Comparison of ENCODE assay signal across 19 cellular contexts in the genomic region with DNA sequence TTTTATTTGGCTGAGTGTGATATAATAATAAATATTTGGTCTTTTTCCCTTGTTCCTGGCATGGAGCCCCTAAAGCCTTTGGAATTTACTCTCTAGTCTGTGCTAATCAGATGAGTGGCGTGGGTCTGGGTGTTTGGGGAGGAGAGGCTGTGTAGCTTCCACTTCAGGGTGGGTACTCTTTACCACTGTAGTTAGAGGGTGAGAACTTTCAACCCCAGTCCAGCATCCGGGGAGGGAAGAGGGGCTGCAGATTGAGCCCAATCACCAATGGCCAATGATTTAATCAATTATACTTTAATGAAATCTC. TPM values are rescaled to one million over a fixed set of nuclear protein-coding genes. Genes with fewer than 3 reads are reported as not detected.
DNase-seq lines count a peak whose midpoint lies in the region; ATAC-seq and TF ChIP-seq lines count a peak whose summit lies in the region.
"Had no signal": no experiment of that assay in that cellular context is flagged by ENCODE, and none has a peak within 500 bp of the region (broad histone marks: within the 10 kb centered on the region; RNA-seq: fewer than 3 reads in every experiment).

No MANE protein-coding gene starts in this region.

- ATAC-seq in GM23338 (no peak), T-helper 17 cell (no peak)

- H3K27me3 Mint-ChIP-seq in GM23338 (ENCODE audit: insufficient read depth, low read depth, poor library complexity) (peaks cover 2% of the 10 kb centered on the region), T-helper 17 cell (no peaks in the 10 kb centered on the region)

- no peaks in the 10 kb centered on the region for H3F3A ChIP-seq in GM23338 (replicated peaks; ENCODE audit: low read depth)

- peaks cover 19% of the 10 kb centered on the region for H3K4me1 ChIP-seq in GM23338 (ENCODE audit: insufficient read depth)
- H3K4me1 ChIP-seq in hepatocyte (ENCODE audit: insufficient read depth) = peaks cover 17% of the 10 kb centered on the region
- H3K4me1 ChIP-seq in trophoblast cell (ENCODE audit: control insufficient read depth in 1 of 2, insufficient read depth in 2 of 2, low read length in 2 of 2) = peaks cover 3 to 5% of the 10 kb centered on the region in 2 experiments

- TF ChIP-seq CTCF in GM23338 (conservative IDR thresholded peaks at IDR 0.05; ENCODE audit: low read depth in 2 of 2) (no peak), hepatocyte (IDR thresholded peaks at IDR 0.05; ENCODE audit: poor library complexity) (no peak)

- H2AK5ac ChIP-seq in trophoblast cell (ENCODE audit: low read length) = no peak overlapping the region

- no peak overlapping the region for H3K14ac ChIP-seq in trophoblast cell (ENCODE audit: low read length)

- DNase-seq in GM23338 (ENCODE audit: low spot score) (no peak), T-helper 17 cell (no peak), hepatocyte (ENCODE audit: low spot score) (peak; percentile 5), trophoblast cell (no peak), NOMO-1 treated with DMSO at 0.1 percent for 48 hours (lab: John Stamatoyannopoulos, UW; ENCODE audit: unreplicated experiment) (no peak), cerebellar cortex (ENCODE audit: low spot score) (no peak), SHP77 treated with DMSO at 0.1 percent for 48 hours (lab: John Stamatoyannopoulos, UW) (no peak)
- DNase-seq: activated CD4-positive, alpha-beta T cell treated with anti-CD3 and anti-CD28 coated beads, Interleukin-2, amount 50 U/mL, for 48 hours; activated T-cell treated with anti-CD3 and anti-CD28 coated beads, Interleukin-2, amount 50 U/mL, for 1 hour; central memory CD4-positive, alpha-beta T cell; KBM-7; NCI-H1048; NCI-H2081 treated with DMSO at 0.1 percent for 48 hours; NCI-H526; stimulated activated CD4-positive, alpha-beta T cell treated with anti-CD3 and anti-CD28 coated beads, Interleukin-4, amount 100 ng/mL, for 24 hours; stimulated activated CD8-positive, alpha-beta memory T cell treated with anti-CD3 and anti-CD28 coated beads, Interleukin-4, amount 100 ng/mL, for 48 hours; thyroid gland had no signal

- H2AFZ ChIP-seq in GM23338 (no peak overlapping the region), hepatocyte (no peak overlapping the region), trophoblast cell (ENCODE audit: insufficient read depth, low read length, poor library complexity) (no peak overlapping the region)

- no peaks in the 10 kb centered on the region for H3K9me3 Mint-ChIP-seq in GM23338

- no peaks in the 10 kb centered on the region for H3K79me1 ChIP-seq in trophoblast cell (ENCODE audit: low read length)

- no peaks in the 10 kb centered on the region for H3K27me3 ChIP-seq in GM23338 (ENCODE audit: insufficient read depth)
- no peaks in the 10 kb centered on the region for H3K27me3 ChIP-seq in hepatocyte
- no peaks in the 10 kb centered on the region for H3K27me3 ChIP-seq in trophoblast cell (ENCODE audit: insufficient read depth, low read length)
- H3K27me3 ChIP-seq: BLaER1, thyroid gland had no signal

- H3K18ac ChIP-seq in trophoblast cell (ENCODE audit: low read length) = no peak overlapping the region

- H3K4me1 Mint-ChIP-seq in GM23338 = peaks cover 55% of the 10 kb centered on the region
- peaks cover 50% of the 10 kb centered on the region for H3K4me1 Mint-ChIP-seq in T-helper 17 cell

- no peak overlapping the region for H3K23ac ChIP-seq in trophoblast cell (ENCODE audit: low read length)

- no peaks in the 10 kb centered on the region; the same call in 1 of the 3 replicates for H3K36me3 Mint-ChIP-seq in GM23338 (ENCODE audit: low read depth)
- no peaks in the 10 kb centered on the region for H3K36me3 Mint-ChIP-seq in T-helper 17 cell (ENCODE audit: low read depth)

- H3K79me2 ChIP-seq in GM23338 (replicated peaks; ENCODE audit: insufficient read depth) = peaks cover 93% of the 10 kb centered on the region
- H3K79me2 ChIP-seq in hepatocyte = peaks cover 92% of the 10 kb centered on the region
- peaks cover 18% of the 10 kb centered on the region for H3K79me2 ChIP-seq in trophoblast cell (ENCODE audit: control insufficient read depth, insufficient read depth, low read length, poor library complexity)

- WGBS in hepatocyte (ENCODE audit: low lambda C conversion rate, missing lambda C conversion rate) = 32% methylated on average over 2 of the region's 2 CpGs
- no CpG with 5 or more reads among the region's 2 CpGs for WGBS in trophoblast cell (ENCODE audit: extremely low coverage, insufficient coverage, insufficient read length)

- peak overlapping the region; percentile 93 for H3K27ac Mint-ChIP-seq in GM23338
- peak overlapping the region; percentile 74 for H3K27ac Mint-ChIP-seq in T-helper 17 cell

- no peak overlapping the region for H2BK120ac ChIP-seq in trophoblast cell (ENCODE audit: insufficient read depth, low read length, poor library complexity)

- H2BK5ac ChIP-seq in trophoblast cell (ENCODE audit: low read depth, low read length, poor library complexity) = no peak overlapping the region

- H3K36me3 ChIP-seq in GM23338 (ENCODE audit: insufficient read depth) (no peaks in the 10 kb centered on the region), hepatocyte (replicated peaks; ENCODE audit: insufficient read depth, low read depth) (no peaks in the 10 kb centered on the region), trophoblast cell (ENCODE audit: control insufficient read depth in 1 of 2, insufficient read depth in 2 of 2, low read length in 2 of 2) (no peaks in the 10 kb centered on the region)
- H3K36me3 ChIP-seq: thyroid gland had no signal

- no peak overlapping the region for H4K91ac ChIP-seq in trophoblast cell (ENCODE audit: low read depth, low read length)

- H3K4ac ChIP-seq in trophoblast cell (ENCODE audit: low read depth, low read length) = peak overlapping the region; percentile 88

- H4K20me1 ChIP-seq in GM23338 (replicated peaks; ENCODE audit: insufficient read depth) (peaks cover 10% of the 10 kb centered on the region), hepatocyte (ENCODE audit: insufficient read depth, poor library complexity, severe bottlenecking) (peaks cover 33% of the 10 kb centered on the region)

- no peak overlapping the region for H3K27ac ChIP-seq in GM23338 (ENCODE audit: low read depth)
- peak overlapping the region; percentile 22 for H3K27ac ChIP-seq in hepatocyte
- H3K27ac ChIP-seq in trophoblast cell (ENCODE audit: low read depth, low read length) = no peak overlapping the region
- H3K27ac ChIP-seq: BLaER1, skin epidermis, thyroid gland had no signal

- H3K9me3 ChIP-seq in T-helper 17 cell (ENCODE audit: control insufficient read depth, low read length, poor library complexity, severe bottlenecking) = no peaks in the 10 kb centered on the region
- H3K9me3 ChIP-seq in hepatocyte (ENCODE audit: low read depth) = no peaks in the 10 kb centered on the region
- H3K9me3 ChIP-seq in trophoblast cell (ENCODE audit: insufficient read depth, low read depth, low read length) = no peaks in the 10 kb centered on the region
- H3K9me3 ChIP-seq: thyroid gland had no signal

- no peak overlapping the region for H4K8ac ChIP-seq in trophoblast cell (ENCODE audit: low read depth, low read length)

- H2BK12ac ChIP-seq in trophoblast cell (ENCODE audit: low read length) = no peak overlapping the region

- H3K9me2 ChIP-seq in GM23338 (ENCODE audit: insufficient read depth) (no peaks in the 10 kb centered on the region), hepatocyte (replicated peaks; ENCODE audit: insufficient read depth) (no peaks in the 10 kb centered on the region)

- no peak overlapping the region for H3K9ac ChIP-seq in trophoblast cell (ENCODE audit: low read length)
- H3K9ac ChIP-seq: BLaER1 had no signal

- no peak overlapping the region for H3K4me3 ChIP-seq in GM23338
- no peak overlapping the region for H3K4me3 ChIP-seq in hepatocyte
- H3K4me3 ChIP-seq in trophoblast cell (ENCODE audit: low read depth, low read length) = no peak overlapping the region
- H3K4me3 ChIP-seq: BLaER1, skin epidermis, thyroid gland had no signal

- no peak overlapping the region for H4K12ac ChIP-seq in trophoblast cell (ENCODE audit: low read depth, low read length)

- H3K4me3 Mint-ChIP-seq in GM23338 (no peak overlapping the region), T-helper 17 cell (peak overlapping the region; percentile 19)

- H3K4me2 ChIP-seq in GM23338 = no peak overlapping the region
- peak overlapping the region; percentile 49 for H3K4me2 ChIP-seq in hepatocyte
- no peak overlapping the region for H3K4me2 ChIP-seq in trophoblast cell (ENCODE audit: low read length)
- H3K4me2 ChIP-seq: BLaER1 had no signal

TF ChIP-seq in GM23338, 12 proteins besides CTCF, POLR2A, EP300 and RAD21 (continues in another document):
- no peak for TF ChIP-seq ZNF331 (CRISPR knock-in tag; IDR thresholded peaks at IDR 0.05; ENCODE audit: low read depth)
- TF ChIP-seq, protein P1, sequence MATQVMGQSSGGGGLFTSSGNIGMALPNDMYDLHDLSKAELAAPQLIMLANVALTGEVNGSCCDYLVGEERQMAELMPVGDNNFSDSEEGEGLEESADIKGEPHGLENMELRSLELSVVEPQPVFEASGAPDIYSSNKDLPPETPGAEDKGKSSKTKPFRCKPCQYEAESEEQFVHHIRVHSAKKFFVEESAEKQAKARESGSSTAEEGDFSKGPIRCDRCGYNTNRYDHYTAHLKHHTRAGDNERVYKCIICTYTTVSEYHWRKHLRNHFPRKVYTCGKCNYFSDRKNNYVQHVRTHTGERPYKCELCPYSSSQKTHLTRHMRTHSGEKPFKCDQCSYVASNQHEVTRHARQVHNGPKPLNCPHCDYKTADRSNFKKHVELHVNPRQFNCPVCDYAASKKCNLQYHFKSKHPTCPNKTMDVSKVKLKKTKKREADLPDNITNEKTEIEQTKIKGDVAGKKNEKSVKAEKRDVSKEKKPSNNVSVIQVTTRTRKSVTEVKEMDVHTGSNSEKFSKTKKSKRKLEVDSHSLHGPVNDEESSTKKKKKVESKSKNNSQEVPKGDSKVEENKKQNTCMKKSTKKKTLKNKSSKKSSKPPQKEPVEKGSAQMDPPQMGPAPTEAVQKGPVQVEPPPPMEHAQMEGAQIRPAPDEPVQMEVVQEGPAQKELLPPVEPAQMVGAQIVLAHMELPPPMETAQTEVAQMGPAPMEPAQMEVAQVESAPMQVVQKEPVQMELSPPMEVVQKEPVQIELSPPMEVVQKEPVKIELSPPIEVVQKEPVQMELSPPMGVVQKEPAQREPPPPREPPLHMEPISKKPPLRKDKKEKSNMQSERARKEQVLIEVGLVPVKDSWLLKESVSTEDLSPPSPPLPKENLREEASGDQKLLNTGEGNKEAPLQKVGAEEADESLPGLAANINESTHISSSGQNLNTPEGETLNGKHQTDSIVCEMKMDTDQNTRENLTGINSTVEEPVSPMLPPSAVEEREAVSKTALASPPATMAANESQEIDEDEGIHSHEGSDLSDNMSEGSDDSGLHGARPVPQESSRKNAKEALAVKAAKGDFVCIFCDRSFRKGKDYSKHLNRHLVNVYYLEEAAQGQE (IDR thresholded peaks at IDR 0.05; ENCODE audit: unreplicated experiment) = no peak
- TF ChIP-seq JUNB (IDR thresholded peaks at IDR 0.05; ENCODE audit: unreplicated experiment) = no peak

RNA-seq across cellular contexts. Expression of a gene that starts 20.0 kb away (rescaled TPM):
- total RNA-seq in GM23338 (2014; rRNA removed; shearing (Covaris generic)) = 49.2 and 69.3 TPM in 2 replicates
- polyA plus RNA-seq in GM23338 (2016; fragmentation: Nextera tagmentation; extraction: Ambion mirVana) (11.8 and 14.2 TPM in 2 replicates), hepatocyte (18.7 and 22.2 TPM in 2 replicates)
- total RNA-seq in T-helper 17 cell (10 to 100 TPM; 52.0 to 66.7 TPM), hepatocyte (49.8 and 59.5 TPM in 2 replicates)
- polyA plus RNA-seq in trophoblast cell (2013) = 44.5 and 45.5 TPM in 2 replicates
